ENCODE assay signal across 8 cellular contexts in the genomic region with DNA sequence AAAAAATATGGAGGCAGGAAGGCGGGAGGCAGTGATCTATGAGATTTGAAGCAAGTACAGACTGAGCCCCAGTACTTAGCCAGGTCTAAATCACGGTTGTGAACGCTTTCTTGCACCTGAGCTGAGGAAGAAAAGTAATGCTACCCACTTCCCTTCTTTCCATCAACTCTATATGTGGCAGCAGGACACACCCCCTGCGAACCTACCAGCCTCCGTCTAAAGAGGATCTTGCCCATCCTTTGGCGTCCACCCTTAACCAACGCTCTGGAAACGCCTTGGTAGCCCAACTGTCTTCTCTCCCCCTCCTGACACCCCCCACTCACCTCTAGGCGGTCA. TPM values are rescaled to one million over a fixed set of nuclear protein-coding genes. Genes with fewer than 3 reads are reported as not detected.
DNase-seq lines count a peak whose midpoint lies in the region; ATAC-seq and TF ChIP-seq lines count a peak whose summit lies in the region.

No MANE protein-coding gene starts in this region.

- peaks cover 72% of the 10 kb centered on the region for H3K4me1 Mint-ChIP-seq in activated T-helper 2 cell treated with anti-CD3 and anti-CD28 coated beads, Interferon-gamma antibody, Interleukin-2, Interleukin-4, amounts not matched to agents 10 μg/mL and 5 μg/mL and 100 μg/mL, durations not matched to agents 14 hours and 24 hours and 36 hours (ENCODE audit: low read depth)
- peaks cover 25 to 34% of the 10 kb centered on the region in 2 donors for H3K4me1 Mint-ChIP-seq in immature natural killer cell

- peak overlapping the region; percentile 98 for H3K4me3 Mint-ChIP-seq in activated T-helper 2 cell treated with anti-CD3 and anti-CD28 coated beads, Interferon-gamma antibody, Interleukin-2, Interleukin-4, amounts not matched to agents 10 μg/mL and 5 μg/mL and 100 μg/mL, durations not matched to agents 14 hours and 24 hours and 36 hours (ENCODE audit: low read depth)
- H3K4me3 Mint-ChIP-seq in immature natural killer cell: peak overlapping the region; percentile 93 to 98 (median 97)

- H3K18ac ChIP-seq in IMR-90 (ENCODE audit: low read depth, low read length): no peak overlapping the region

- H3K4me1 ChIP-seq in IMR-90 (ENCODE audit: control insufficient read depth, insufficient read depth, low read length): peaks cover 2% of the 10 kb centered on the region; the same call in 1 of the 2 replicates

- H3K27ac Mint-ChIP-seq in activated T-helper 2 cell treated with anti-CD3 and anti-CD28 coated beads, Interferon-gamma antibody, Interleukin-2, Interleukin-4, amounts not matched to agents 10 μg/mL and 5 μg/mL and 100 μg/mL, durations not matched to agents 14 hours and 24 hours and 36 hours: peak overlapping the region; percentile 95
- H3K27ac Mint-ChIP-seq in immature natural killer cell: peak overlapping the region; percentile 88 to 98 (median 95)

- H2AFZ ChIP-seq in IMR-90 (replicated peaks; ENCODE audit: low read length, poor library complexity): peak overlapping the region; percentile 97

- TF ChIP-seq POLR2A in IMR-90 (IDR thresholded peaks at IDR 0.05; ENCODE audit: low read depth, low read length): no peak

- H3K9me1 ChIP-seq in IMR-90 (ENCODE audit: insufficient read depth, low read length): peaks cover 5% of the 10 kb centered on the region

- H4K20me1 ChIP-seq in IMR-90 (ENCODE audit: insufficient read depth, low read length): no peaks in the 10 kb centered on the region; the same call in 1 of the 2 replicates

- no peak overlapping the region for H4K91ac ChIP-seq in IMR-90 (ENCODE audit: insufficient read depth, low read depth, low read length)

- BruUV-seq in IMR-90 (replicated peaks; lab: Mats Ljungman, UMichigan): no TSS peak

- in situ Hi-C loops in IMR-90 (cut with MboI; ENCODE audit: low sequenced_read_pairs): loop anchor here (25.0 kb wide), 1 partner anchor 200 kb away; a partner anchor contains a TSS

- POLR2A ChIA-PET in IMR-90 (lab: Charles Lee; ENCODE audit: unreplicated experiment): interaction anchor here (0.5 kb wide), 1 partner anchor 19 kb away, joined by 3 read pairs; no protein-coding TSS in a partner anchor

- intact Hi-C loops in IMR-90 (cut with micrococcal nuclease): loop anchor here (2.0 to 5.0 kb wide), 3 partner anchors 170 to 320 kb away; a partner anchor contains a TSS
- intact Hi-C loops in activated T-helper 2 cell treated with anti-CD3 and anti-CD28 coated beads, Interferon-gamma antibody, Interleukin-2, Interleukin-4, amounts not matched to agents 10 μg/mL and 5 μg/mL and 100 μg/mL, durations not matched to agents 14 hours and 24 hours and 36 hours (cut with micrococcal nuclease): loop anchor here (1.0 to 5.0 kb wide), 8 partner anchors 119 to 362 kb away; a partner anchor contains a TSS

- no peak for TF ChIP-seq CTCF in IMR-90 (conservative IDR thresholded peaks at IDR 0.05; ENCODE audit: low read depth, low read length)

- H2AK9ac ChIP-seq in IMR-90 (replicated peaks; ENCODE audit: low read depth, low read length, poor library complexity): peak overlapping the region; percentile 79

- no peaks in the 10 kb centered on the region for H3K27me3 ChIP-seq in IMR-90 (ENCODE audit: control insufficient read depth, insufficient read depth, low read length)

- H3K36me3 Mint-ChIP-seq in activated T-helper 2 cell treated with anti-CD3 and anti-CD28 coated beads, Interferon-gamma antibody, Interleukin-2, Interleukin-4, amounts not matched to agents 10 μg/mL and 5 μg/mL and 100 μg/mL, durations not matched to agents 14 hours and 24 hours and 36 hours (ENCODE audit: low read depth): peaks cover 64% of the 10 kb centered on the region
- H3K36me3 Mint-ChIP-seq in immature natural killer cell: no peaks in the 10 kb centered on the region

- 0% methylated on average over 6 of the region's 9 CpGs; no CpG with 5 or more reads in 1 of the 2 experiments for WGBS in IMR-90 (ENCODE audit: extremely low coverage in 2 of 2, insufficient read length in 1 of 2), 2 experiments

- ATAC-seq in GM21423 (IDR thresholded peaks at IDR 0.05; ENCODE audit: unreplicated experiment): peak; percentile 7
- ATAC-seq in IMR-90 (ENCODE audit: low read depth): peak; percentile 0; the same call in 1 of the 2 replicates

- peak; percentile 37 for DNase-seq in COR-L47 (lab: John Stamatoyannopoulos, UW)
- no peak for DNase-seq in IMR-90
- no peak for DNase-seq in activated T-helper 2 cell treated with anti-CD3 and anti-CD28 coated beads, Interferon-gamma antibody, Interleukin-2, Interleukin-4, amounts not matched to agents 10 μg/mL and 5 μg/mL and 100 μg/mL, durations not matched to agents 14 hours and 24 hours and 36 hours (ENCODE audit: low spot score)
- no peak for DNase-seq in immature natural killer cell
- DNase-seq in NCI-H2196 (lab: John Stamatoyannopoulos, UW; ENCODE audit: unreplicated experiment): no peak
- no peak for DNase-seq in GF-D8 (lab: John Stamatoyannopoulos, UW)

- no peaks in the 10 kb centered on the region for H3K27me3 Mint-ChIP-seq in activated T-helper 2 cell treated with anti-CD3 and anti-CD28 coated beads, Interferon-gamma antibody, Interleukin-2, Interleukin-4, amounts not matched to agents 10 μg/mL and 5 μg/mL and 100 μg/mL, durations not matched to agents 14 hours and 24 hours and 36 hours (ENCODE audit: low read depth)
- peaks cover 13 to 24% (median 16%) of the 10 kb centered on the region in 3 donors for H3K27me3 Mint-ChIP-seq in immature natural killer cell (ENCODE audit: low read depth in 3 of 3)

- H2BK120ac ChIP-seq in IMR-90 (ENCODE audit: low read depth, low read length): no peak overlapping the region

- no peak overlapping the region for H3K56ac ChIP-seq in IMR-90 (ENCODE audit: extremely low read depth, insufficient read depth, low read length)

- no peak overlapping the region for H2BK15ac ChIP-seq in IMR-90 (ENCODE audit: low read depth, low read length)

- H3K9ac ChIP-seq in IMR-90 (ENCODE audit: low read depth, low read length): peak overlapping the region; percentile 63

- no peak for TF ChIP-seq RAD21 in IMR-90 (IDR thresholded peaks at IDR 0.05; ENCODE audit: low read length)

- H3K9me3 Mint-ChIP-seq in activated T-helper 2 cell treated with anti-CD3 and anti-CD28 coated beads, Interferon-gamma antibody, Interleukin-2, Interleukin-4, amounts not matched to agents 10 μg/mL and 5 μg/mL and 100 μg/mL, durations not matched to agents 14 hours and 24 hours and 36 hours: peaks cover 16% of the 10 kb centered on the region
- no peaks in the 10 kb centered on the region for H3K9me3 Mint-ChIP-seq in immature natural killer cell

- H3K4me3 ChIP-seq in IMR-90 (ENCODE audit: insufficient read depth, low read depth, low read length): peak overlapping the region; percentile 69

- peak overlapping the region; percentile 89 for H3K4me2 ChIP-seq in IMR-90 (ENCODE audit: low read depth, low read length)

- no peak overlapping the region for H4K5ac ChIP-seq in IMR-90 (ENCODE audit: low read depth, low read length)

- dilution Hi-C loops in IMR-90 (cut with HindIII; ENCODE audit: low sequenced_read_pairs, unreplicated experiment): no loop called here

- H3K23ac ChIP-seq in IMR-90 (ENCODE audit: low read depth, low read length): peak overlapping the region; percentile 70; the same call in 1 of the 2 replicates

- peak overlapping the region; percentile 33; the same call in 1 of the 2 replicates for H3K14ac ChIP-seq in IMR-90 (replicated peaks; ENCODE audit: low read depth, low read length)

- H3K9me3 ChIP-seq in IMR-90 (ENCODE audit: control insufficient read depth, insufficient read depth, low read length): no peaks in the 10 kb centered on the region

- H3K36me3 ChIP-seq in IMR-90 (ENCODE audit: control insufficient read depth, insufficient read depth, low read length): no peaks in the 10 kb centered on the region

- H2AK5ac ChIP-seq in IMR-90 (ENCODE audit: low read depth, low read length): peak overlapping the region; percentile 11; the same call in 1 of the 2 replicates

- H3K27ac ChIP-seq in IMR-90 (ENCODE audit: insufficient read depth, low read length) (peak overlapping the region; percentile 72), temporal lobe (ENCODE audit: low read depth, low read length) (peak overlapping the region; percentile 36)

- peaks cover 9 to 25% of the 10 kb centered on the region in 2 experiments for H3K79me1 ChIP-seq in IMR-90 (ENCODE audit: low read depth in 1 of 2, low read length in 2 of 2)

- no peak overlapping the region for H2BK20ac ChIP-seq in IMR-90 (ENCODE audit: low read depth, low read length)

- CTCF ChIA-PET in IMR-90 (lab: Yijun Ruan, JAX): interaction anchor here (1.1 kb wide), 1 partner anchor 74 kb away, joined by 3 read pairs; no protein-coding TSS in a partner anchor

- H2BK5ac ChIP-seq in IMR-90 (ENCODE audit: low read depth, low read length, poor library complexity, severe bottlenecking): peak overlapping the region; percentile 63

- H3K4ac ChIP-seq in IMR-90 (ENCODE audit: low read depth, low read length): peak overlapping the region; percentile 73

- H4K8ac ChIP-seq in IMR-90 (ENCODE audit: low read depth in 2 of 2, low read length in 2 of 2): peak overlapping the region in 1 of 2 experiments; percentile 7; a peak in 1 of 4 replicates

TF ChIP-seq in IMR-90, 13 proteins besides CTCF, POLR2A, EP300 and RAD21 (continues in another document):
- TF ChIP-seq, protein P1, sequence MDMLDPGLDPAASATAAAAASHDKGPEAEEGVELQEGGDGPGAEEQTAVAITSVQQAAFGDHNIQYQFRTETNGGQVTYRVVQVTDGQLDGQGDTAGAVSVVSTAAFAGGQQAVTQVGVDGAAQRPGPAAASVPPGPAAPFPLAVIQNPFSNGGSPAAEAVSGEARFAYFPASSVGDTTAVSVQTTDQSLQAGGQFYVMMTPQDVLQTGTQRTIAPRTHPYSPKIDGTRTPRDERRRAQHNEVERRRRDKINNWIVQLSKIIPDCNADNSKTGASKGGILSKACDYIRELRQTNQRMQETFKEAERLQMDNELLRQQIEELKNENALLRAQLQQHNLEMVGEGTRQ (IDR thresholded peaks at IDR 0.05; ENCODE audit: low read depth, low read length): no peak
- no peak for TF ChIP-seq NFE2L2 (IDR thresholded peaks at IDR 0.05; ENCODE audit: low read depth, low read length)

RNA-seq across cellular contexts. Expression of a gene that starts 0.5 kb away (rescaled TPM):
- 30.6 and 32.8 TPM in 2 replicates for total RNA-seq in IMR-90 (2012; rRNA removed)
- polyA plus RNA-seq in IMR-90 (2012; rRNA removed): 19.2 and 27.5 TPM in 2 replicates
- 4.4 and 5.1 TPM in 2 replicates for polyA plus RNA-seq in IMR-90 (2012; cell fraction: cytosol; rRNA removed)
- 8.8 and 41.8 TPM in 2 replicates for polyA plus RNA-seq in IMR-90 (2012; cell fraction: nucleus; rRNA removed; ENCODE audit: low replicate concordance)
- total RNA-seq in activated T-helper 2 cell treated with anti-CD3 and anti-CD28 coated beads, Interferon-gamma antibody, Interleukin-2, Interleukin-4, amounts not matched to agents 10 μg/mL and 5 μg/mL and 100 μg/mL, durations not matched to agents 14 hours and 24 hours and 36 hours: 232 and 233 TPM in 2 replicates
- 10 to 100 TPM; 10.9 to 16.4 (median 11.9) TPM for polyA plus RNA-seq in immature natural killer cell
- 474 TPM for total RNA-seq in temporal lobe
